In genomic region chr11:130580372-130580771, GRCh38 we compare ENCODE assay signal across 9 cellular contexts.
DNase-seq lines count a peak whose midpoint lies in the region; ATAC-seq, FAIRE-seq and TF ChIP-seq lines count a peak whose summit lies in the region.
"Had no signal": no experiment of that assay in that cellular context is flagged by ENCODE, and none has a peak within 500 bp of the region (broad histone marks: within the 10 kb centered on the region; RNA-seq: fewer than 3 reads in every experiment).

No MANE protein-coding gene starts in this region.

- H3K4me1 Mint-ChIP-seq in CD8-positive, alpha-beta T cell (ENCODE audit: low read depth): no peaks in the 10 kb centered on the region

- H3K27ac ChIP-seq in HUES6 (ENCODE audit: low read depth, low read length) (peak overlapping the region; percentile 88; the same call in 1 of the 2 replicates), thoracic aorta (peak overlapping the region; percentile 57 to 65)
- no peak overlapping the region for H3K27ac ChIP-seq in CD8-positive, alpha-beta T cell (ENCODE audit: low read depth, low read length)

- POLR2A ChIA-PET in CD8-positive, alpha-beta T cell (lab: Charles Lee): no interaction called here

- H3K36me3 ChIP-seq in HUES6 (ENCODE audit: control insufficient read depth, insufficient read depth, low read length) (no peaks in the 10 kb centered on the region), thoracic aorta (no peaks in the 10 kb centered on the region)
- H3K36me3 ChIP-seq in CD8-positive, alpha-beta T cell (ENCODE audit: insufficient read depth, low read length): no peaks in the 10 kb centered on the region

- intact Hi-C loops in CD8-positive, alpha-beta T cell (cut with DNase I, micrococcal nuclease): no loop called here

- H3K4me3 Mint-ChIP-seq in CD8-positive, alpha-beta T cell: no peak overlapping the region

- no peaks in the 10 kb centered on the region for H3K36me3 Mint-ChIP-seq in CD8-positive, alpha-beta T cell

- H3K9me3 ChIP-seq in HUES6 (ENCODE audit: control insufficient read depth, insufficient read depth, low read depth, low read length): peaks cover 12% of the 10 kb centered on the region
- no peaks in the 10 kb centered on the region for H3K9me3 ChIP-seq in thoracic aorta
- no peaks in the 10 kb centered on the region for H3K9me3 ChIP-seq in CD8-positive, alpha-beta T cell (ENCODE audit: low read length)

- DNase-seq in astrocyte of the cerebellum (ENCODE audit: low read depth) (peak; percentile 77), iPS-NIHi11 (ENCODE audit: low spot score) (peak; percentile 75), thoracic aorta (ENCODE audit: low spot score) (no peak), left lobe of liver (ENCODE audit: low spot score) (no peak), GM19239 (ENCODE audit: insufficient read length, low spot score) (no peak), RPMI8226 (no peak)
- DNase-seq in CD8-positive, alpha-beta T cell: no peak

- peak overlapping the region; percentile 46 for H3K9ac ChIP-seq in HUES6 (ENCODE audit: low read length)

- CTCF ChIA-PET in CD8-positive, alpha-beta T cell (lab: Charles Lee): no interaction called here

- H3K27me3 ChIP-seq in HUES6 (ENCODE audit: control insufficient read depth, insufficient read depth, low read length): no peaks in the 10 kb centered on the region
- no peaks in the 10 kb centered on the region for H3K27me3 ChIP-seq in thoracic aorta (replicated peaks; ENCODE audit: insufficient read depth)
- no peaks in the 10 kb centered on the region for H3K27me3 ChIP-seq in CD8-positive, alpha-beta T cell (ENCODE audit: insufficient read depth, low read length)

- no peak for TF ChIP-seq CTCF in astrocyte of the cerebellum (IDR thresholded peaks at IDR 0.05; ENCODE audit: low read depth, low read length, missing control alignments)
- TF ChIP-seq CTCF in thoracic aorta (IDR thresholded peaks at IDR 0.05): no peak
- no peak for TF ChIP-seq CTCF in CD8-positive, alpha-beta T cell (IDR thresholded peaks at IDR 0.05)

- H3K27ac Mint-ChIP-seq in CD8-positive, alpha-beta T cell: no peak overlapping the region

- H3K4me1 ChIP-seq in HUES6 (ENCODE audit: control insufficient read depth, insufficient read depth, low read length) (peaks cover 41% of the 10 kb centered on the region), thoracic aorta (ENCODE audit: control insufficient read depth in 1 of 2, low read depth in 2 of 2) (peaks cover 9 to 31% of the 10 kb centered on the region in 2 donors)
- no peaks in the 10 kb centered on the region for H3K4me1 ChIP-seq in CD8-positive, alpha-beta T cell (ENCODE audit: insufficient read depth, low read length)

- H3K4me3 ChIP-seq in HUES6 (ENCODE audit: low read depth, low read length): no peak overlapping the region
- no peak overlapping the region for H3K4me3 ChIP-seq in astrocyte of the cerebellum (ENCODE audit: low read depth, low read length)
- H3K4me3 ChIP-seq in thoracic aorta: no peak overlapping the region
- no peak overlapping the region for H3K4me3 ChIP-seq in CD8-positive, alpha-beta T cell (ENCODE audit: low read depth, low read length)

- no peak for FAIRE-seq in GM19239 (lab: Jason Lieb, UNC)
- FAIRE-seq: endometrium had no signal

- peaks cover 11% of the 10 kb centered on the region for H3K27me3 Mint-ChIP-seq in CD8-positive, alpha-beta T cell (ENCODE audit: low read depth)

- no peaks in the 10 kb centered on the region for H3K9me3 Mint-ChIP-seq in CD8-positive, alpha-beta T cell

- ATAC-seq in thoracic aorta (ENCODE audit: insufficient number of reproducible peaks, low FRiP score, low read depth) (peak; percentile 42), left lobe of liver (no peak)
- ATAC-seq in CD8-positive, alpha-beta T cell: no peak

- in situ Hi-C loops in astrocyte of the cerebellum (cut with HindIII; ENCODE audit: low sequenced_read_pairs): no loop called here

Comparison
In these comparisons a context has a peak if more than half of its experiments do, and no peak if none do; other contexts are left out.
1. DNase-seq: peak in astrocyte of the cerebellum (single experiment) and iPS-NIHi11 (single experiment); none in thoracic aorta (single experiment), left lobe of liver (single experiment), CD8-positive, alpha-beta T cell (0 of 7), GM19239 (single experiment) and RPMI8226 (single experiment).